ENCODE assay signal across 8 cellular contexts in the genomic region with DNA sequence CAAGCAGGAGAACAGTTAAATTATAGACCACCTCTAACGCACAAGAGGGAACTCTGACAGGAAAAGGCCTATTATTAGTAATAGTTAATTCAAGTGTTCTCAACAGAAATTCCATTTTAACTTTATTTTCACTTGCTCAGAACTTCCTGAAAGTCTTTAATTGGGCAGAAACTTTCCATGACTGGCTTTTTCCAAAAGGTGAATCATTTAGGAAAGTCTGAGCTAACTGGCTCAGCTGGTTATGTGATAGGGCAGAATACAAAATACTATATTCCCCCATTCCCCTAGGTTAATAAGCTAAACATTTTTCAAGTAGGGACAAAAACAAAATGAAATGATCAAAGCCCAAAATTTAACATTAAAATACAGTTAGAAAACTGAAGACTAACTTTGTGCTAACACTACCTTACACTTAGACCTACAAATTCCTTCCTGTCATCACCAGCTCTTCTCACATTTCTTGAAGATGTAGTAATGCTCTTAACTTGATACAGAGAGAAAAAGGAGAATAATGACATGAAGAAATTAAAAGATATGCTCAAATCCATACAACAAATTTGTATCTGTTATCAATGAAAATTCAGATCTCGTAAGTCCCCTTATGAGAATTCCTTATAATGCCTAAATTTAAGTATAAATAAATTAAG. TPM values are rescaled to one million over a fixed set of nuclear protein-coding genes. Genes with fewer than 3 reads are reported as not detected.
A peak's percentile ranks its signal among the peaks of the same experiment; 100 is the strongest.
DNase-seq lines count a peak whose midpoint lies in the region; ATAC-seq and TF ChIP-seq lines count a peak whose summit lies in the region.

No MANE protein-coding gene starts in this region.

- no peak overlapping the region for H3K4me2 ChIP-seq in skeletal muscle satellite cell (ENCODE audit: low read length)

- H3K9ac ChIP-seq in adipocyte (ENCODE audit: low read length) (peak overlapping the region; percentile 28), skeletal muscle satellite cell (ENCODE audit: low read depth, low read length) (peak overlapping the region; percentile 40)

- H3K36me3 ChIP-seq in adipocyte (ENCODE audit: control insufficient read depth, insufficient read depth, low read length, severe bottlenecking) (peaks cover 3% of the 10 kb centered on the region), heart left ventricle (peaks cover 0 to 29% (median 19%) of the 10 kb centered on the region in 9 donors), skeletal muscle satellite cell (ENCODE audit: insufficient read depth, low read length) (peaks cover 7% of the 10 kb centered on the region)

- WGBS in heart left ventricle, 4 donors: 7 to 17% (median 13%) methylated on average over 2 of the region's 2 CpGs

- intact Hi-C loops in heart left ventricle (cut with DNase I): loop anchor here (1.0 to 10.0 kb wide), 7 partner anchors 170 to 363 kb away; no protein-coding TSS in a partner anchor

- H3K4me3 ChIP-seq in adipocyte (ENCODE audit: low read length): no peak overlapping the region
- H3K4me3 ChIP-seq in heart left ventricle: no peak overlapping the region
- no peak overlapping the region for H3K4me3 ChIP-seq in skeletal muscle satellite cell (ENCODE audit: low read length)

- TF ChIP-seq POLR2A in heart left ventricle (IDR thresholded peaks at IDR 0.05): no peak

- DNase-seq in HPDE6-E6E7 (ENCODE audit: extremely low spot score): peak; percentile 20
- DNase-seq in adipocyte (ENCODE audit: low read depth): peak; percentile 61
- DNase-seq in heart left ventricle: no peak
- no peak for DNase-seq in stimulated activated CD4-positive, alpha-beta T cell treated with anti-CD3 and anti-CD28 coated beads, Interleukin-2, amount 100 ng/mL, for 24 hours
- DNase-seq in activated CD4-positive, alpha-beta T cell treated with anti-CD3 and anti-CD28 coated beads, Interleukin-2, amount 50 U/mL, for 1 hour: no peak

- TF ChIP-seq CTCF in heart left ventricle (IDR thresholded peaks at IDR 0.05): no peak

- H3K27ac ChIP-seq in heart left ventricle: peak overlapping the region; percentile 1 to 83 (median 66)

- H3K9me3 ChIP-seq in adipocyte (ENCODE audit: control insufficient read depth, low read length): no peaks in the 10 kb centered on the region
- H3K9me3 ChIP-seq in heart left ventricle: no peaks in the 10 kb centered on the region
- no peaks in the 10 kb centered on the region for H3K9me3 ChIP-seq in skeletal muscle satellite cell (replicated peaks; ENCODE audit: low read length)

- H3K4me1 ChIP-seq in adipocyte (ENCODE audit: control insufficient read depth, insufficient read depth, low read length) (peaks cover 19% of the 10 kb centered on the region), heart left ventricle (peaks cover 0 to 31% (median 20%) of the 10 kb centered on the region in 12 donors), skeletal muscle satellite cell (ENCODE audit: control insufficient read depth, insufficient read depth, low read length) (peaks cover 11% of the 10 kb centered on the region)

- H3K27me3 ChIP-seq in adipocyte (replicated peaks; ENCODE audit: control insufficient read depth, insufficient read depth, low read length) (no peaks in the 10 kb centered on the region), heart left ventricle (no peaks in the 10 kb centered on the region), skeletal muscle satellite cell (ENCODE audit: control insufficient read depth, insufficient read depth, low read length) (no peaks in the 10 kb centered on the region)

- ATAC-seq in heart left ventricle (peak in 3 of 4 donors; percentile 29 to 70 (median 49)), GM18858 (IDR thresholded peaks at IDR 0.05; ENCODE audit: unreplicated experiment) (no peak), GM19397 (IDR thresholded peaks at IDR 0.05; ENCODE audit: unreplicated experiment) (no peak)

RNA-seq across cellular contexts. Expression of a gene that starts 31.0 kb away (rescaled TPM):
- total RNA-seq in heart left ventricle: 10 to 100 TPM; 17.7 to 31.2 (median 24.9) TPM
- polyA plus RNA-seq in heart left ventricle: 10 to 100 TPM; 36.3 to 60.6 TPM
- total RNA-seq in skeletal muscle satellite cell (2012; rRNA removed): 28.4 and 37.0 TPM in 2 replicates

Comparison
In these comparisons a context has a peak if more than half of its experiments do, and no peak if none do; other contexts are left out.
1. DNase-seq: peak in HPDE6-E6E7 (single experiment) and adipocyte (single experiment); none in heart left ventricle (0 of 5), stimulated activated CD4-positive, alpha-beta T cell treated with anti-CD3 and anti-CD28 coated beads, Interleukin-2, amount 100 ng/mL, for 24 hours (0 of 2) and activated CD4-positive, alpha-beta T cell treated with anti-CD3 and anti-CD28 coated beads, Interleukin-2, amount 50 U/mL, for 1 hour (single experiment).
2. ATAC-seq: peak in heart left ventricle (3 of 4); none in GM18858 (single experiment) and GM19397 (single experiment).